Comparison of ENCODE assay signal across 18 cellular contexts in genomic region chr12:111427417-111428074, GRCh38. TPM values are rescaled to one million over a fixed set of nuclear protein-coding genes. Genes with fewer than 3 reads are reported as not detected.
DNase-seq lines count a peak whose midpoint lies in the region; ATAC-seq, FAIRE-seq and TF ChIP-seq lines count a peak whose summit lies in the region.
"Had no signal": no experiment of that assay in that cellular context is flagged by ENCODE, and none has a peak within 500 bp of the region (broad histone marks: within the 10 kb centered on the region; RNA-seq: fewer than 3 reads in every experiment).

No MANE protein-coding gene starts in this region.

- H3K9me1 ChIP-seq in endothelial cell of umbilical vein (replicated peaks; ENCODE audit: control insufficient read depth, extremely low read depth, insufficient read depth, low read length): no peaks in the 10 kb centered on the region

- peaks cover 83% of the 10 kb centered on the region for H3K4me1 Mint-ChIP-seq in activated CD4-positive, alpha-beta T cell treated with anti-CD3 and anti-CD28 coated beads for 36 hours

- dilution Hi-C loops in endothelial cell of umbilical vein (cut with MboI; ENCODE audit: extremely low pct_ligation_motif_present, low sequenced_read_pairs): no loop called here

- BruUV-seq in endothelial cell of umbilical vein (replicated peaks; lab: Mats Ljungman, UMichigan) (no TSS peak), PC-3 (replicated peaks; lab: Mats Ljungman, UMichigan) (no TSS peak)

- POLR2A ChIA-PET in activated CD4-positive, alpha-beta T cell treated with anti-CD3 and anti-CD28 coated beads for 36 hours (lab: Charles Lee): interaction anchor here (0.6 to 1.0 kb wide), 2 partner anchors 14 to 15 kb away, joined by 3 to 13 read pairs; no protein-coding TSS in a partner anchor
- POLR2A ChIA-PET in endothelial cell of umbilical vein (lab: Charles Lee) (no interaction called here), PC-3 (lab: Charles Lee; ENCODE audit: unreplicated experiment) (no interaction called here)

- no peaks in the 10 kb centered on the region for H3F3A ChIP-seq in PC-3 (ENCODE audit: low read length, unreplicated experiment)

- H3K4me1 ChIP-seq in endothelial cell of umbilical vein (ENCODE audit: control insufficient read depth, extremely low read depth, insufficient read depth, low read length) (peaks cover 74% of the 10 kb centered on the region), spleen (peaks cover 90 to 100% (median 99%) of the 10 kb centered on the region in 6 donors), PC-3 (ENCODE audit: insufficient read depth, low read length) (peaks cover 32% of the 10 kb centered on the region), prostate gland (replicated peaks) (no peaks in the 10 kb centered on the region)
- H3K4me1 ChIP-seq: Caco-2 had no signal

- H3K4me3 ChIP-seq in endothelial cell of umbilical vein (replicated peaks in 1 of 3; ENCODE audit: insufficient read depth in 1 of 3, low read depth in 1 of 3, low read length in 3 of 3): no peak overlapping the region
- peak overlapping the region in 1 of 8 donors; percentile 58 for H3K4me3 ChIP-seq in spleen
- H3K4me3 ChIP-seq in PC-3 (ENCODE audit: low read length): no peak overlapping the region
- H3K4me3 ChIP-seq in prostate gland: no peak overlapping the region

- H3K9ac ChIP-seq in endothelial cell of umbilical vein (replicated peaks; ENCODE audit: extremely low read depth, insufficient read depth, low read length) (no peak overlapping the region), PC-3 (ENCODE audit: low read length) (no peak overlapping the region)

- TF ChIP-seq POLR2A in endothelial cell of umbilical vein (IDR thresholded peaks at IDR 0.05; ENCODE audit: low read depth, low read length) (no peak), spleen (IDR thresholded peaks at IDR 0.05) (no peak), prostate gland (IDR thresholded peaks at IDR 0.05) (no peak)

- no peak overlapping the region for H3K4me3 Mint-ChIP-seq in activated CD4-positive, alpha-beta T cell treated with anti-CD3 and anti-CD28 coated beads for 36 hours
- H3K4me3 Mint-ChIP-seq: brain, mesothelial cell of epicardium had no signal

- H3K4me2 ChIP-seq in endothelial cell of umbilical vein (ENCODE audit: insufficient read depth, low read length) (no peak overlapping the region), PC-3 (ENCODE audit: low read length) (no peak overlapping the region)

- no peaks in the 10 kb centered on the region for H3K27me3 ChIP-seq in endothelial cell of umbilical vein (ENCODE audit: control insufficient read depth in 2 of 2, insufficient read depth in 2 of 2, low read length in 2 of 2)
- H3K27me3 ChIP-seq in spleen (replicated peaks in 1 of 7): no peaks in the 10 kb centered on the region
- no peaks in the 10 kb centered on the region for H3K27me3 ChIP-seq in PC-3 (ENCODE audit: low read length)
- H3K27me3 ChIP-seq in prostate gland (replicated peaks; ENCODE audit: insufficient read depth): no peaks in the 10 kb centered on the region

- H3K36me3 Mint-ChIP-seq in activated CD4-positive, alpha-beta T cell treated with anti-CD3 and anti-CD28 coated beads for 36 hours (ENCODE audit: low read depth): peaks cover 26% of the 10 kb centered on the region
- H3K36me3 Mint-ChIP-seq: mesothelial cell of epicardium had no signal

- H3K9me3 ChIP-seq in KOPT-K1 (ENCODE audit: insufficient read depth, low read length, poor library complexity, severe bottlenecking) (no peaks in the 10 kb centered on the region), endothelial cell of umbilical vein (replicated peaks; ENCODE audit: control insufficient read depth, insufficient read depth, low read length) (no peaks in the 10 kb centered on the region), spleen (no peaks in the 10 kb centered on the region), PC-3 (ENCODE audit: low read length) (no peaks in the 10 kb centered on the region), prostate gland (no peaks in the 10 kb centered on the region)
- H3K9me3 ChIP-seq: Caco-2 had no signal

- WGBS in spleen, 5 donors: 79 to 95% (median 87%) methylated on average over 7 of the region's 7 CpGs
- 88% methylated on average over 7 of the region's 7 CpGs for WGBS in prostate gland

- H4K20me1 ChIP-seq in endothelial cell of umbilical vein (replicated peaks; ENCODE audit: control insufficient read depth, extremely low read depth, insufficient read depth, low read length) (peaks cover 3% of the 10 kb centered on the region), PC-3 (ENCODE audit: low read length) (no peaks in the 10 kb centered on the region)

- no peak for ATAC-seq in activated CD4-positive, alpha-beta T cell treated with anti-CD3 and anti-CD28 coated beads for 36 hours
- no peak for ATAC-seq in PC-3
- ATAC-seq: SK-N-SH treated with all-trans-retinoic acid at 6 μM for 48 hours had no signal

- peak overlapping the region; percentile 58 for H3K27ac Mint-ChIP-seq in activated CD4-positive, alpha-beta T cell treated with anti-CD3 and anti-CD28 coated beads for 36 hours
- H3K27ac Mint-ChIP-seq: brain, mesothelial cell of epicardium, progenitor cell of endocrine pancreas had no signal

- H3K36me3 ChIP-seq in KOPT-K1 (ENCODE audit: insufficient read depth, low read length) (no peaks in the 10 kb centered on the region), endothelial cell of umbilical vein (ENCODE audit: control insufficient read depth in 2 of 2, extremely low read depth in 1 of 2, insufficient read depth in 2 of 2, low read length in 2 of 2) (peaks cover 2 to 9% of the 10 kb centered on the region in 2 experiments), spleen (peaks cover 0 to 45% (median 0%) of the 10 kb centered on the region in 6 donors), PC-3 (ENCODE audit: low read depth, low read length) (no peaks in the 10 kb centered on the region), prostate gland (no peaks in the 10 kb centered on the region)
- H3K36me3 ChIP-seq: WERI-Rb-1 had no signal

- DNase-seq in activated CD4-positive, alpha-beta T cell treated with anti-CD3 and anti-CD28 coated beads for 36 hours: peak; percentile 3
- DNase-seq in activated CD4-positive, alpha-beta T cell treated with anti-CD3 and anti-CD28 coated beads for 48 hours: no peak
- DNase-seq in endothelial cell of umbilical vein (ENCODE audit: low read depth, low spot score): no peak
- DNase-seq in spleen: no peak
- DNase-seq in PC-3: no peak
- DNase-seq in prostate gland (ENCODE audit: low spot score): no peak
- no peak for DNase-seq in mucosa of gallbladder (ENCODE audit: low spot score)
- DNase-seq: 8988T, Caco-2, GDM1, NCI-H1436 treated with DMSO at 0.1 percent for 48 hours, NCI-H446, WERI-Rb-1 had no signal

- no peaks in the 10 kb centered on the region for H3K9me3 Mint-ChIP-seq in activated CD4-positive, alpha-beta T cell treated with anti-CD3 and anti-CD28 coated beads for 36 hours (ENCODE audit: low read depth)
- H3K9me3 Mint-ChIP-seq: brain, mesothelial cell of epicardium had no signal

- H3K79me2 ChIP-seq in endothelial cell of umbilical vein (ENCODE audit: control insufficient read depth, insufficient read depth, low read length): peaks cover 99% of the 10 kb centered on the region
- no peaks in the 10 kb centered on the region for H3K79me2 ChIP-seq in PC-3 (ENCODE audit: low read length)

- H3K27me3 Mint-ChIP-seq in activated CD4-positive, alpha-beta T cell treated with anti-CD3 and anti-CD28 coated beads for 36 hours: no peaks in the 10 kb centered on the region

- peak; percentile 47 for FAIRE-seq in endothelial cell of umbilical vein (lab: Jason Lieb, UNC)

- intact Hi-C loops in activated CD4-positive, alpha-beta T cell treated with anti-CD3 and anti-CD28 coated beads for 36 hours (cut with DNase I, micrococcal nuclease): no loop called here
- intact Hi-C loops in endothelial cell of umbilical vein (cut with micrococcal nuclease) (loop anchor here (1.0 kb wide), 2 partner anchors 17 to 19 kb away; no protein-coding TSS in a partner anchor), spleen (cut with DNase I; ENCODE audit: low total_unique reads) (no loop called here), PC-3 (cut with micrococcal nuclease) (no loop called here), prostate gland (cut with DNase I) (no loop called here)

- CTCF ChIA-PET in activated CD4-positive, alpha-beta T cell treated with anti-CD3 and anti-CD28 coated beads for 36 hours (lab: Charles Lee): interaction anchor here (0.6 to 6.3 kb wide), 8 partner anchors 12 to 996 kb away, joined by 3 to 41 read pairs (median 3); no protein-coding TSS in a partner anchor
- CTCF ChIA-PET in endothelial cell of umbilical vein (lab: Charles Lee): interaction anchor here (0.8 to 6.1 kb wide), 6 partner anchors 10 to 30 kb away, joined by 3 to 48 read pairs (median 4); no protein-coding TSS in a partner anchor
- CTCF ChIA-PET in PC-3 (lab: Charles Lee): no interaction called here

- peak overlapping the region; percentile 85 for H3K27ac ChIP-seq in KOPT-K1 (ENCODE audit: low read depth, low read length, poor library complexity, severe bottlenecking)
- peak overlapping the region; percentile 72 for H3K27ac ChIP-seq in endothelial cell of umbilical vein (ENCODE audit: insufficient read depth, low read depth, low read length)
- H3K27ac ChIP-seq in spleen: peak overlapping the region; percentile 61 to 95 (median 92)
- H3K27ac ChIP-seq in PC-3 (ENCODE audit: low read length): no peak overlapping the region
- H3K27ac ChIP-seq in prostate gland: no peak overlapping the region
- H3K27ac ChIP-seq: WERI-Rb-1 had no signal

- no peak for TF ChIP-seq CTCF in endothelial cell of umbilical vein (IDR thresholded peaks at IDR 0.05; ENCODE audit: extremely low read depth in 1 of 2, insufficient read depth in 1 of 2, low read depth in 1 of 2, low read length in 2 of 2)
- no peak for TF ChIP-seq CTCF in spleen (IDR thresholded peaks at IDR 0.05 in 8 of 11, conservative IDR thresholded peaks at IDR 0.05 in 3 of 11)
- TF ChIP-seq CTCF in PC-3 (conservative IDR thresholded peaks at IDR 0.05; ENCODE audit: low read depth, low read length): no peak
- no peak for TF ChIP-seq CTCF in prostate gland (IDR thresholded peaks at IDR 0.05)

- H2AFZ ChIP-seq in endothelial cell of umbilical vein (ENCODE audit: low read depth, low read length) (no peak overlapping the region), PC-3 (ENCODE audit: low read length) (no peak overlapping the region)

- no peaks in the 10 kb centered on the region for H3K9me2 ChIP-seq in PC-3 (replicated peaks; ENCODE audit: low read length)

RNA-seq across cellular contexts. Expression of gene SH2B3, which starts 21.8 kb away (rescaled TPM):
- 10 to 100 TPM; 29.2 to 32.7 TPM for total RNA-seq in activated CD4-positive, alpha-beta T cell treated with anti-CD3 and anti-CD28 coated beads for 36 hours
- 97.9 and 111 TPM in 2 replicates for total RNA-seq in endothelial cell of umbilical vein
- polyA plus RNA-seq in endothelial cell of umbilical vein: 63.1 and 69.7 TPM in 2 replicates
- 74.6 and 75.9 TPM in 2 replicates for polyA plus RNA-seq in endothelial cell of umbilical vein (2011; cell fraction: cytosol; rRNA removed)
- 53.9 and 63.7 TPM in 2 replicates for polyA plus RNA-seq in endothelial cell of umbilical vein (2011; cell fraction: nucleus; rRNA removed)
- polyA plus RNA-seq in endothelial cell of umbilical vein (2012): 51.2 and 67.6 TPM in 2 replicates
- polyA minus RNA-seq in endothelial cell of umbilical vein: 59.8 and 60.1 TPM in 2 replicates
- polyA minus RNA-seq in endothelial cell of umbilical vein (2011; cell fraction: cytosol; rRNA and poly(A)+ RNA removed): 3.2 TPM
- polyA minus RNA-seq in endothelial cell of umbilical vein (2011; cell fraction: nucleus; rRNA and poly(A)+ RNA removed): 27.6 and 29.2 TPM in 2 replicates
- 100 to 1,000 TPM in 1 of 7 donors, 10 to 100 TPM in 6; 72.6 to 105 (median 88.3) TPM for total RNA-seq in spleen
- 10 to 100 TPM; 11.5 to 25.5 (median 12.0) TPM for polyA plus RNA-seq in spleen
- 12.9 and 34.6 TPM in 2 replicates for total RNA-seq in PC-3 (2014; rRNA removed)
- total RNA-seq in prostate gland: 10 to 100 TPM; 13.3 to 34.8 TPM
- 21.8 TPM for total RNA-seq in mucosa of gallbladder

RNA-seq across cellular contexts. Expression of gene PHETA1, which starts 58.7 kb away (rescaled TPM):
- total RNA-seq in activated CD4-positive, alpha-beta T cell treated with anti-CD3 and anti-CD28 coated beads for 36 hours: 1 to 10 TPM; 1.3 to 1.5 TPM
- total RNA-seq in endothelial cell of umbilical vein (12.9 and 20.0 TPM in 2 replicates), spleen (10 to 100 TPM; 16.5 to 39.7 (median 26.4) TPM), PC-3 (2014; rRNA removed) (18.6 and 22.8 TPM in 2 replicates), prostate gland (10 to 100 TPM; 11.5 to 29.9 TPM), mucosa of gallbladder (24.1 TPM)
- polyA plus RNA-seq in endothelial cell of umbilical vein (10.6 and 12.8 TPM in 2 replicates), spleen (10 to 100 TPM in 1 of 3 donors, 1 to 10 TPM in 2; 4.9 to 17.2 (median 7.7) TPM)
- polyA plus RNA-seq in endothelial cell of umbilical vein (2011; cell fraction: cytosol; rRNA removed): 7.5 and 11.3 TPM in 2 replicates
- polyA plus RNA-seq in endothelial cell of umbilical vein (2011; cell fraction: nucleus; rRNA removed): 10.4 and 13.9 TPM in 2 replicates
- 12.6 and 16.8 TPM in 2 replicates for polyA plus RNA-seq in endothelial cell of umbilical vein (2012)
- 4.4 and 6.7 TPM in 2 replicates for polyA minus RNA-seq in endothelial cell of umbilical vein
- 1.8 TPM for polyA minus RNA-seq in endothelial cell of umbilical vein (2011; cell fraction: cytosol; rRNA and poly(A)+ RNA removed)
- 2.5 and 6.5 TPM in 2 replicates for polyA minus RNA-seq in endothelial cell of umbilical vein (2011; cell fraction: nucleus; rRNA and poly(A)+ RNA removed)

Comparison
In these comparisons a context has a peak if more than half of its experiments do, and no peak if none do; other contexts are left out.
1. H3K27ac ChIP-seq: peak in KOPT-K1 (single experiment), endothelial cell of umbilical vein (single experiment) and spleen (8 of 8); none in PC-3 (single experiment) and prostate gland (0 of 2).